Comparison of ENCODE assay signal across 1 cellular context in the genomic region with DNA sequence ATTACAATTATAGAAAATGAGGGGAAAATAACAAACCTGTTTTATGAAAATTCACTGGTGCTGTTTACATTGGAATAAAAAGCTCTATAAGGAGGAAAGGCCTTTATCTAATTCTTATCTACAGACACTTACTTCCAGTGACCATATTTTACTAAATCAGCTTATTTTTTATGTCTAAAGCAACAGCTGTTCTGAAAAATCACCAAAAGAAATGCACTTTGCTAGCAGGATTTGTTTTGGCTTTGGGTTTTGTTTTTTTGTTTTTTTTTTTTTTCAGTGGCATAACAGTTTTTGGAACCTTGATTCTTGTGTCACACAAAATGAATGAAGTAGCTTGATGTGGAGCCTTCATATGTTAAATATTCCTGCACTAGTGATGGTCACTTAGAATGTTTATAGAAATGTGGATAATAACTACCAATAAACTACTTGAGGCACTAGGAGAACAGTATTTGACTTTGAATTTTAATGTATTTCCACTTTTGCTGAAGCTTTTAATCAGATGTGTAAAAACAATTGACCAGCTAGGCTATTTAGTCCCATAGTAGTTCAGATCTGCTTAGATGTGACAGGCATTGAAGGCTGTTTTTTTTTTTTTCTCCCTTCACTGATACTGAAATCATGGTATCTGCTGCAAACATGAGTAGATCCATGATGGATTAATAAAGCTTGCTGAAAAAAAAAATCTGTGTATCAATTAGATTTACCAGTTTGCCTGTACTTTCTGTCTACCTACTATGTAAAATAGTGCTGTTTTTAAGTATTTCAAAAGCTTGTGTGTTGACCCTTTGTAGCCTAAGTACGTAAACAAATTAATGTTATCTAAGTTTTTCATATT.
TF ChIP-seq lines count a peak whose summit lies in the region.

No MANE protein-coding gene starts in this region.

TF ChIP-seq in GM23338, 12 proteins besides CTCF, POLR2A, EP300 and RAD21 (continued from another document):
- TF ChIP-seq, protein P1, sequence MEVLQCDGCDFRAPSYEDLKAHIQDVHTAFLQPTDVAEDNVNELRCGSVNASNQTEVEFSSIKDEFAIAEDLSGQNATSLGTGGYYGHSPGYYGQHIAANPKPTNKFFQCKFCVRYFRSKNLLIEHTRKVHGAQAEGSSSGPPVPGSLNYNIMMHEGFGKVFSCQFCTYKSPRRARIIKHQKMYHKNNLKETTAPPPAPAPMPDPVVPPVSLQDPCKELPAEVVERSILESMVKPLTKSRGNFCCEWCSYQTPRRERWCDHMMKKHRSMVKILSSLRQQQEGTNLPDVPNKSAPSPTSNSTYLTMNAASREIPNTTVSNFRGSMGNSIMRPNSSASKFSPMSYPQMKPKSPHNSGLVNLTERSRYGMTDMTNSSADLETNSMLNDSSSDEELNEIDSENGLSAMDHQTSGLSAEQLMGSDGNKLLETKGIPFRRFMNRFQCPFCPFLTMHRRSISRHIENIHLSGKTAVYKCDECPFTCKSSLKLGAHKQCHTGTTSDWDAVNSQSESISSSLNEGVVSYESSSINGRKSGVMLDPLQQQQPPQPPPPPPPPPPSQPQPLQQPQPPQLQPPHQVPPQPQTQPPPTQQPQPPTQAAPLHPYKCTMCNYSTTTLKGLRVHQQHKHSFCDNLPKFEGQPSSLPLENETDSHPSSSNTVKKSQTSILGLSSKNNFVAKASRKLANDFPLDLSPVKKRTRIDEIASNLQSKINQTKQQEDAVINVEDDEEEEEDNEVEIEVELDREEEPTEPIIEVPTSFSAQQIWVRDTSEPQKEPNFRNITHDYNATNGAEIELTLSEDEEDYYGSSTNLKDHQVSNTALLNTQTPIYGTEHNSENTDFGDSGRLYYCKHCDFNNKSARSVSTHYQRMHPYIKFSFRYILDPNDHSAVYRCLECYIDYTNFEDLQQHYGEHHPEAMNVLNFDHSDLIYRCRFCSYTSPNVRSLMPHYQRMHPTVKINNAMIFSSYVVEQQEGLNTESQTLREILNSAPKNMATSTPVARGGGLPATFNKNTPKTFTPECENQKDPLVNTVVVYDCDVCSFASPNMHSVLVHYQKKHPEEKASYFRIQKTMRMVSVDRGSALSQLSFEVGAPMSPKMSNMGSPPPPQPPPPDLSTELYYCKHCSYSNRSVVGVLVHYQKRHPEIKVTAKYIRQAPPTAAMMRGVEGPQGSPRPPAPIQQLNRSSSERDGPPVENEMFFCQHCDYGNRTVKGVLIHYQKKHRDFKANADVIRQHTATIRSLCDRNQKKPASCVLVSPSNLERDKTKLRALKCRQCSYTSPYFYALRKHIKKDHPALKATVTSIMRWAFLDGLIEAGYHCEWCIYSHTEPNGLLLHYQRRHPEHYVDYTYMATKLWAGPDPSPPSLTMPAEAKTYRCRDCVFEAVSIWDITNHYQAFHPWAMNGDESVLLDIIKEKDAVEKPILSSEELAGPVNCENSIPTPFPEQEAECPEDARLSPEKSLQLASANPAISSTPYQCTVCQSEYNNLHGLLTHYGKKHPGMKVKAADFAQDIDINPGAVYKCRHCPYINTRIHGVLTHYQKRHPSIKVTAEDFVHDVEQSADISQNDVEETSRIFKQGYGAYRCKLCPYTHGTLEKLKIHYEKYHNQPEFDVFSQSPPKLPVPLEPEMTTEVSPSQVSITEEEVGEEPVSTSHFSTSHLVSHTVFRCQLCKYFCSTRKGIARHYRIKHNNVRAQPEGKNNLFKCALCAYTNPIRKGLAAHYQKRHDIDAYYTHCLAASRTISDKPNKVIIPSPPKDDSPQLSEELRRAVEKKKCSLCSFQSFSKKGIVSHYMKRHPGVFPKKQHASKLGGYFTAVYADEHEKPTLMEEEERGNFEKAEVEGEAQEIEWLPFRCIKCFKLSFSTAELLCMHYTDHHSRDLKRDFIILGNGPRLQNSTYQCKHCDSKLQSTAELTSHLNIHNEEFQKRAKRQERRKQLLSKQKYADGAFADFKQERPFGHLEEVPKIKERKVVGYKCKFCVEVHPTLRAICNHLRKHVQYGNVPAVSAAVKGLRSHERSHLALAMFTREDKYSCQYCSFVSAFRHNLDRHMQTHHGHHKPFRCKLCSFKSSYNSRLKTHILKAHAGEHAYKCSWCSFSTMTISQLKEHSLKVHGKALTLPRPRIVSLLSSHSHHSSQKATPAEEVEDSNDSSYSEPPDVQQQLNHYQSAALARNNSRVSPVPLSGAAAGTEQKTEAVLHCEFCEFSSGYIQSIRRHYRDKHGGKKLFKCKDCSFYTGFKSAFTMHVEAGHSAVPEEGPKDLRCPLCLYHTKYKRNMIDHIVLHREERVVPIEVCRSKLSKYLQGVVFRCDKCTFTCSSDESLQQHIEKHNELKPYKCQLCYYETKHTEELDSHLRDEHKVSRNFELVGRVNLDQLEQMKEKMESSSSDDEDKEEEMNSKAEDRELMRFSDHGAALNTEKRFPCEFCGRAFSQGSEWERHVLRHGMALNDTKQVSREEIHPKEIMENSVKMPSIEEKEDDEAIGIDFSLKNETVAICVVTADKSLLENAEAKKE (CRISPR knock-in tag; IDR thresholded peaks at IDR 0.05) = no peak
- TF ChIP-seq EZH2 (IDR thresholded peaks at IDR 0.05; ENCODE audit: low read depth, unreplicated experiment) = no peak
- no peak for TF ChIP-seq POLR2AphosphoS5 (IDR thresholded peaks at IDR 0.05; ENCODE audit: low read depth)
TF ChIP-seq in GM23338: peak in this region for 0.
